In genomic region chr7:44847509-44847919, GRCh38 we compare ENCODE assay signal across 8 cellular contexts. TPM values are rescaled to one million over a fixed set of nuclear protein-coding genes. Genes with fewer than 3 reads are reported as not detected.
DNase-seq lines count a peak whose midpoint lies in the region; ATAC-seq and TF ChIP-seq lines count a peak whose summit lies in the region.

No MANE protein-coding gene starts in this region.

- H3K79me2 ChIP-seq in HCT116 (ENCODE audit: insufficient read depth, low read length) (peaks cover 51% of the 10 kb centered on the region), trophoblast cell (ENCODE audit: control insufficient read depth, insufficient read depth, low read length, poor library complexity) (peaks cover 10% of the 10 kb centered on the region)

- no peaks in the 10 kb centered on the region for H3K9me2 ChIP-seq in HCT116 (ENCODE audit: insufficient read depth)

- no peak overlapping the region for H2BK12ac ChIP-seq in trophoblast cell (ENCODE audit: low read length)

- H2AK5ac ChIP-seq in trophoblast cell (ENCODE audit: low read length): no peak overlapping the region

- CTCF ChIA-PET in HCT116 (lab: Charles Lee): interaction anchor here (0.6 to 2.3 kb wide), 13 partner anchors 9 to 499 kb away, joined by 3 to 8 read pairs (median 4); partner anchors contain the start of gene DDX56

- peak in 1 of 2 donors; percentile 52 for TF ChIP-seq EP300 in tibial nerve (IDR thresholded peaks at IDR 0.05)

- peak overlapping the region; percentile 78 for H3K18ac ChIP-seq in trophoblast cell (ENCODE audit: low read length)

- H2BK5ac ChIP-seq in trophoblast cell (ENCODE audit: low read depth, low read length, poor library complexity): peak overlapping the region; percentile 91

- peaks cover 11% of the 10 kb centered on the region; the same call in 1 of the 2 replicates for H4K20me1 ChIP-seq in HCT116 (ENCODE audit: insufficient read depth)

- DNase-seq in GM04504 (ENCODE audit: low read depth): peak; percentile 78
- DNase-seq in HCT116 (ENCODE audit: low read depth, low spot score): peak; percentile 51
- DNase-seq in M059J (ENCODE audit: low read depth): peak; percentile 86
- DNase-seq in SKM-1 (lab: John Stamatoyannopoulos, UW; ENCODE audit: unreplicated experiment): peak; percentile 79
- DNase-seq in activated naive CD8-positive, alpha-beta T cell treated with anti-CD3 and anti-CD28 coated beads, Interleukin-2, amount 50 U/mL, for 16 hours (ENCODE audit: low read depth, low spot score): peak; percentile 61
- peak; percentile 96 for DNase-seq in cardiac septum (ENCODE audit: low spot score)
- peak; percentile 88 to 91 for DNase-seq in trophoblast cell
- DNase-seq in tibial nerve (ENCODE audit: low spot score in 2 of 2): peak; percentile 73 to 75

- H3K9ac ChIP-seq in HCT116 (ENCODE audit: low read length) (peak overlapping the region; percentile 89), trophoblast cell (ENCODE audit: low read length) (peak overlapping the region; percentile 83)

- H3K36me3 ChIP-seq in HCT116 (ENCODE audit: control insufficient read depth in 1 of 2, insufficient read depth in 2 of 2, low read length in 2 of 2) (peaks cover 0 to 2% of the 10 kb centered on the region in 2 experiments; a peak in 2 of 4 replicates), trophoblast cell (ENCODE audit: control insufficient read depth in 1 of 2, insufficient read depth in 2 of 2, low read length in 2 of 2) (no peaks in the 10 kb centered on the region), tibial nerve (peaks cover 0 to 3% (median 0%) of the 10 kb centered on the region in 3 donors)

- H3K4me3 ChIP-seq in HCT116 (replicated peaks in 1 of 2; ENCODE audit: low read depth in 1 of 2, low read length in 2 of 2) (peak overlapping the region; percentile 84 to 97), trophoblast cell (ENCODE audit: low read depth, low read length) (peak overlapping the region; percentile 85), tibial nerve (peak overlapping the region; percentile 56 to 89 (median 62))

- peak overlapping the region; percentile 69 for H3K14ac ChIP-seq in trophoblast cell (ENCODE audit: low read length)

- TF ChIP-seq RAD21 in HCT116 (IDR thresholded peaks at IDR 0.05; ENCODE audit: low read depth): peak; percentile 90

- H4K91ac ChIP-seq in trophoblast cell (ENCODE audit: low read depth, low read length): peak overlapping the region; percentile 72

- H4K8ac ChIP-seq in trophoblast cell (ENCODE audit: low read depth, low read length): peak overlapping the region; percentile 78

- peak overlapping the region; percentile 47 for H2BK120ac ChIP-seq in trophoblast cell (ENCODE audit: insufficient read depth, low read length, poor library complexity)

- RAD21 ChIA-PET in HCT116 (lab: Charles Lee; ENCODE audit: low non-redundant PET in 1 of 2, low total read pairs in 2 of 2, uncharacterized antibody in 2 of 2, unreplicated experiment in 2 of 2): interaction anchor here in 1 of 2 experiments (1.0 kb wide), 1 partner anchor 289 kb away, joined by 3 read pairs; no protein-coding TSS in a partner anchor

- H2AFZ ChIP-seq in HCT116 (ENCODE audit: low read depth, low read length, poor library complexity, severe bottlenecking) (no peak overlapping the region), trophoblast cell (ENCODE audit: insufficient read depth, low read length, poor library complexity) (peak overlapping the region; percentile 58)

- no peak overlapping the region for H3K23ac ChIP-seq in trophoblast cell (ENCODE audit: low read length)

- TF ChIP-seq POLR2A in HCT116 (IDR thresholded peaks at IDR 0.05; ENCODE audit: borderline replicate concordance, extremely low read depth, insufficient read depth, insufficient read length): no peak
- no peak for TF ChIP-seq POLR2A in tibial nerve (IDR thresholded peaks at IDR 0.05)

- intact Hi-C loops in HCT116 (cut with micrococcal nuclease) (loop anchor here (2.0 to 5.0 kb wide), 2 partner anchors 50 to 259 kb away; partner anchors contain the start of gene PPIA), cardiac septum (cut with DNase I) (loop anchor here (1.0 to 5.0 kb wide), 4 partner anchors 51 to 261 kb away; partner anchors contain the start of genes OGDH and PPIA)

- H3K9me3 ChIP-seq in HCT116 (ENCODE audit: control insufficient read depth in 1 of 2, insufficient read depth in 1 of 2, low read depth in 1 of 2, low read length in 2 of 2): no peaks in the 10 kb centered on the region
- no peaks in the 10 kb centered on the region for H3K9me3 ChIP-seq in trophoblast cell (ENCODE audit: insufficient read depth, low read depth, low read length)
- H3K9me3 ChIP-seq in tibial nerve: no peaks in the 10 kb centered on the region

- no CpG with 5 or more reads among the region's 36 CpGs for WGBS in trophoblast cell (ENCODE audit: extremely low coverage, insufficient coverage, insufficient read length)
- WGBS in tibial nerve, 2 donors: 0% methylated on average over 23 of the region's 36 CpGs

- peak; percentile 76 for ATAC-seq in HCT116

- peak overlapping the region; percentile 77 for H3K4me2 ChIP-seq in HCT116 (ENCODE audit: low read length)
- H3K4me2 ChIP-seq in trophoblast cell (ENCODE audit: low read length): peak overlapping the region; percentile 76

- H3K4ac ChIP-seq in trophoblast cell (ENCODE audit: low read depth, low read length): peak overlapping the region; percentile 47

- POLR2A ChIA-PET in HCT116 (lab: Charles Lee): interaction anchor here (0.6 to 1.6 kb wide), 12 partner anchors 9 to 272 kb away, joined by 3 to 6 read pairs (median 4); partner anchors contain the start of genes OGDH and PURB

- peaks cover 5 to 24% of the 10 kb centered on the region in 2 experiments; a peak in 3 of 4 replicates for H3K4me1 ChIP-seq in HCT116 (ENCODE audit: control insufficient read depth in 1 of 2, insufficient read depth in 2 of 2, low read length in 2 of 2)
- H3K4me1 ChIP-seq in trophoblast cell (ENCODE audit: control insufficient read depth in 1 of 2, insufficient read depth in 2 of 2, low read length in 2 of 2): peaks cover 3% of the 10 kb centered on the region in 2 experiments
- H3K4me1 ChIP-seq in tibial nerve: peaks cover 0 to 46% (median 18%) of the 10 kb centered on the region in 4 donors

- peak; percentile 61 to 85 (median 76) for TF ChIP-seq CTCF in HCT116 (IDR thresholded peaks at IDR 0.05 in 2 of 3, conservative IDR thresholded peaks at IDR 0.05 in 1 of 3; ENCODE audit: borderline replicate concordance in 1 of 3, insufficient read depth in 1 of 3, low read depth in 2 of 3, low read length in 2 of 3)
- TF ChIP-seq CTCF in tibial nerve (IDR thresholded peaks at IDR 0.05): peak; percentile 89 to 99 (median 96)

- H3K27me3 ChIP-seq in HCT116 (ENCODE audit: insufficient read depth, low read length): no peaks in the 10 kb centered on the region
- no peaks in the 10 kb centered on the region for H3K27me3 ChIP-seq in trophoblast cell (ENCODE audit: insufficient read depth, low read length)
- H3K27me3 ChIP-seq in tibial nerve: no peaks in the 10 kb centered on the region

- peak overlapping the region; percentile 64 for H4K12ac ChIP-seq in trophoblast cell (ENCODE audit: low read depth, low read length)

- peak overlapping the region; percentile 81 for H3K27ac ChIP-seq in HCT116 (ENCODE audit: low read depth, low read length)
- H3K27ac ChIP-seq in trophoblast cell (ENCODE audit: low read depth, low read length): peak overlapping the region; percentile 87
- H3K27ac ChIP-seq in tibial nerve: peak overlapping the region; percentile 93 to 99 (median 96)

- H3K79me1 ChIP-seq in trophoblast cell (ENCODE audit: low read length): peaks cover 6% of the 10 kb centered on the region

- BruUV-seq in HCT116 (replicated peaks; lab: Mats Ljungman, UMichigan): TSS peak; percentile 57

TF ChIP-seq in HCT116, 20 proteins besides CTCF, POLR2A, EP300 and RAD21:
- no peak for TF ChIP-seq ELF1 (IDR thresholded peaks at IDR 0.05; ENCODE audit: borderline replicate concordance, low read depth)
- TF ChIP-seq SIN3A (IDR thresholded peaks at IDR 0.05; ENCODE audit: low read depth): no peak; the same call in 1 of the 2 replicates
- no peak for TF ChIP-seq JUND (IDR thresholded peaks at IDR 0.05)
- TF ChIP-seq SP1 (IDR thresholded peaks at IDR 0.05; ENCODE audit: low read depth): no peak
- no peak for TF ChIP-seq YY1 (IDR thresholded peaks at IDR 0.05; ENCODE audit: extremely low read depth, insufficient replicate concordance, low read depth, low read length)
- TF ChIP-seq ZFX (IDR thresholded peaks at IDR 0.05): peak; percentile 77; the same call in 1 of the 2 replicates
- peak; percentile 53 for TF ChIP-seq POLR2AphosphoS5 (IDR thresholded peaks at IDR 0.05; ENCODE audit: low read depth, low read length)
- peak; percentile 55 for TF ChIP-seq MAX (IDR thresholded peaks at IDR 0.05)
- TF ChIP-seq SRF (IDR thresholded peaks at IDR 0.05; ENCODE audit: low read depth): no peak

RNA-seq across cellular contexts. Expression of gene H2AZ2, which starts 0.4 kb away (rescaled TPM):
- total RNA-seq in HCT116 (2021; ENCODE audit: unreplicated experiment): 226 TPM
- polyA plus RNA-seq in HCT116 (2012): 228 and 244 TPM in 2 replicates
- 502 and 524 TPM in 2 replicates for total RNA-seq in M059J (2014; rRNA removed; shearing (Covaris generic))
- 210 TPM for total RNA-seq in cardiac septum
- polyA plus RNA-seq in trophoblast cell (2013): 172 and 182 TPM in 2 replicates
- total RNA-seq in tibial nerve: 100 to 1,000 TPM in 3 of 4 donors, 10 to 100 TPM in 1; 97.5 to 136 (median 126) TPM

RNA-seq across cellular contexts. Expression of gene PURB, which starts 37.8 kb away (rescaled TPM):
- total RNA-seq in HCT116 (2021; ENCODE audit: unreplicated experiment) (13.2 TPM), cardiac septum (19.1 TPM), tibial nerve (10 to 100 TPM; 20.0 to 26.4 (median 23.3) TPM)
- polyA plus RNA-seq in HCT116 (2012): 2.5 and 3.2 TPM in 2 replicates
- total RNA-seq in M059J (2014; rRNA removed; shearing (Covaris generic)): 16.4 and 30.5 TPM in 2 replicates
- 8.5 and 8.7 TPM in 2 replicates for polyA plus RNA-seq in trophoblast cell (2013)

RNA-seq across cellular contexts. Expression of gene PPIA, which starts 51.0 kb away (rescaled TPM):
- total RNA-seq in HCT116 (2021; ENCODE audit: unreplicated experiment) (2,836 TPM), cardiac septum (436 TPM), tibial nerve (1,000 to 10,000 TPM in 2 of 4 donors, 100 to 1,000 TPM in 2; 803 to 1,127 (median 967) TPM)
- polyA plus RNA-seq in HCT116 (2012): 2,295 and 3,307 TPM in 2 replicates
- 4,190 and 5,216 TPM in 2 replicates for total RNA-seq in M059J (2014; rRNA removed; shearing (Covaris generic))
- 1,607 and 1,645 TPM in 2 replicates for polyA plus RNA-seq in trophoblast cell (2013)

Comparison
In these comparisons a context has a peak if more than half of its experiments do, and no peak if none do; other contexts are left out.
1. Peak in every context shown above with its lines: DNase-seq, ATAC-seq, H3K4me3 ChIP-seq and H3K27ac ChIP-seq.